8 cellular contexts compared by ENCODE assay signal in genomic region chrX:3548743-3549441, GRCh38.
DNase-seq lines count a peak whose midpoint lies in the region; ATAC-seq and TF ChIP-seq lines count a peak whose summit lies in the region.

No MANE protein-coding gene starts in this region.

- no peaks in the 10 kb centered on the region for H4K20me1 ChIP-seq in OCI-LY3 (ENCODE audit: insufficient read depth, low read length)
- no peaks in the 10 kb centered on the region for H4K20me1 ChIP-seq in fibroblast of lung (ENCODE audit: control insufficient read depth, extremely low read depth, insufficient read depth, low read length)

- no peaks in the 10 kb centered on the region for H3K9me3 ChIP-seq in HAP-1
- H3K9me3 ChIP-seq in OCI-LY3 (ENCODE audit: insufficient read depth, low read length) = no peaks in the 10 kb centered on the region
- no peaks in the 10 kb centered on the region for H3K9me3 ChIP-seq in fibroblast of lung (ENCODE audit: control insufficient read depth, insufficient read depth, low read depth, low read length)

- H3K4me3 ChIP-seq in HAP-1 = peak overlapping the region; percentile 5; the same call in 1 of the 2 replicates
- H3K4me3 ChIP-seq in OCI-LY3 (ENCODE audit: low read length) = no peak overlapping the region
- peak overlapping the region in 1 of 4 experiments; percentile 45 for H3K4me3 ChIP-seq in fibroblast of lung (replicated peaks in 1 of 4; ENCODE audit: control extremely low read depth in 1 of 4, insufficient read depth in 1 of 4, low read depth in 3 of 4, low read length in 4 of 4)
- peak overlapping the region; percentile 21 for H3K4me3 ChIP-seq in skeletal muscle cell (ENCODE audit: low read depth, low read length)

- DNase-seq in HAP-1 (ENCODE audit: low spot score in 2 of 2) = peak; percentile 46 to 56
- DNase-seq in fibroblast of lung (ENCODE audit: low read depth in 2 of 2) = peak; percentile 68 to 80
- peak; percentile 49 for DNase-seq in skeletal muscle cell (ENCODE audit: low read depth)
- DNase-seq in KG1 (lab: John Stamatoyannopoulos, UW) = no peak
- DNase-seq in activated CD4-positive, alpha-beta T cell treated with anti-CD3 and anti-CD28 coated beads, Interleukin-2, amount 50 U/mL, for 4 hours = no peak

- H3K4me1 ChIP-seq in HAP-1 (peaks cover 3% of the 10 kb centered on the region), OCI-LY3 (ENCODE audit: low read length) (no peaks in the 10 kb centered on the region), fibroblast of lung (ENCODE audit: control insufficient read depth, extremely low read depth, insufficient read depth, low read length) (no peaks in the 10 kb centered on the region)

- no peak overlapping the region for H2AFZ ChIP-seq in OCI-LY3 (ENCODE audit: low read depth, low read length)
- no peak overlapping the region for H2AFZ ChIP-seq in fibroblast of lung (ENCODE audit: low read length)

- H3K27me3 ChIP-seq in HAP-1 (ENCODE audit: low read depth) (no peaks in the 10 kb centered on the region), OCI-LY3 (ENCODE audit: low read depth, low read length) (no peaks in the 10 kb centered on the region), fibroblast of lung (ENCODE audit: control insufficient read depth, insufficient read depth, low read length) (no peaks in the 10 kb centered on the region)

- ATAC-seq in HG02884 (IDR thresholded peaks at IDR 0.05; ENCODE audit: unreplicated experiment) (no peak), GM18519 (IDR thresholded peaks at IDR 0.05; ENCODE audit: low FRiP score, unreplicated experiment) (no peak)

- H3K79me2 ChIP-seq in OCI-LY3 (ENCODE audit: low read length) (no peaks in the 10 kb centered on the region), fibroblast of lung (ENCODE audit: control insufficient read depth, insufficient read depth, low read length) (no peaks in the 10 kb centered on the region)

- no peak overlapping the region for H3K4me2 ChIP-seq in OCI-LY3 (ENCODE audit: low read length)
- H3K4me2 ChIP-seq in fibroblast of lung (ENCODE audit: extremely low read depth, insufficient read depth, low read length) = peak overlapping the region; percentile 73

- no peaks in the 10 kb centered on the region for H3K36me3 ChIP-seq in HAP-1 (replicated peaks)
- H3K36me3 ChIP-seq in OCI-LY3 (replicated peaks; ENCODE audit: low read depth, low read length) = no peaks in the 10 kb centered on the region
- H3K36me3 ChIP-seq in fibroblast of lung (ENCODE audit: control insufficient read depth, insufficient read depth, low read length) = no peaks in the 10 kb centered on the region

- in situ Hi-C loops in HAP-1 (cut with MboI; ENCODE audit: low sequenced_read_pairs) = no loop called here

- TF ChIP-seq CTCF in OCI-LY3 (IDR thresholded peaks at IDR 0.05; ENCODE audit: low read depth, low read length) (peak; percentile 39), fibroblast of lung (conservative IDR thresholded peaks at IDR 0.05 in 1 of 2, IDR thresholded peaks at IDR 0.05 in 1 of 2; ENCODE audit: low read depth in 1 of 2, low read length in 2 of 2) (peak; percentile 24 to 27)

- H3K9ac ChIP-seq in OCI-LY3 (ENCODE audit: low read length) (no peak overlapping the region), fibroblast of lung (ENCODE audit: insufficient read depth, low read length) (no peak overlapping the region)

- no peak overlapping the region for H3K27ac ChIP-seq in OCI-LY3 (ENCODE audit: low read length)
- no peak overlapping the region for H3K27ac ChIP-seq in fibroblast of lung (ENCODE audit: insufficient read depth, low read length)

Comparison
In these comparisons a context has a peak if more than half of its experiments do, and no peak if none do; other contexts are left out.
1. DNase-seq: peak in HAP-1 (2 of 2), fibroblast of lung (2 of 2) and skeletal muscle cell (single experiment); none in KG1 (single experiment) and activated CD4-positive, alpha-beta T cell treated with anti-CD3 and anti-CD28 coated beads, Interleukin-2, amount 50 U/mL, for 4 hours (0 of 2).